11 cellular contexts compared by ENCODE assay signal in the genomic region with DNA sequence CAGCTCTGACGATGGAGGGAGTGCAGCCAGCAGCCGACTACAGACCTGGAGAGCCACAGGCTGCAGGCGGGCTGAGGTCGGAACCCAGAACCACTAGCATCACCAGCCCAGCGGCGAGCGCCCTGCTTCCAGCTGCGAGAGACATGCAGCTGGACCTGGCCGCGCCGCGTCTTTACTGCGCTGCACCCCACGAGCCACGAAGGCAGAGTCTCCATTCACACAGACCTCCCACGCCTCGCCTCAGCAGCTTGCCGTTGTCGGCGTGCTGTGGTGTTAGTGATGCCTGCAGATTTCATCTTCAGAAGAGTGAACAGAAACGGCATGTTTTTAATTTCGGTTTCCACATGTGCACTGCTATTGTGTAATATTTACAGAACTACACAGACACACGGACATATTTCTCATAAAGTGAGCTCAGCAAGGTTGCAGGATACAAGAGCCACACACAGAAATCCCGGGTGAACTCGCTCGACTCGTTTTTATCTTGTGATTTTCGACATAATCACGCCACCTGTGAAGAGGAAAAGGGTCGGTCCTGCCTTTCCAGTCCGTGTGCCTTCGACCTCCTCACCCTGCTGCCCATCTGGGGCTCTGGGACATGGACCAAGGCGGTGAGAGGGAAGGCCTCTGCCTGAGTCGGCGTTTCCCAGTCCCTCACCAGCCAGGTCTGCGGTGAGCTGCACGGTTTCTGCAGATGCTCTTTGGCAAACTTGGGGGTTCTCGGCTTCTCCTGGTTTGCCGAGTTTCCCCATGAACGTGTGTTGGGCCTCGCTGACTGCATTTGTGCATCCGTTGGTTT.
A peak's percentile ranks its signal among the peaks of the same experiment; 100 is the strongest.
DNase-seq lines count a peak whose midpoint lies in the region; ATAC-seq, FAIRE-seq and TF ChIP-seq lines count a peak whose summit lies in the region.
"Had no signal": no experiment of that assay in that cellular context is flagged by ENCODE, and none has a peak within 500 bp of the region (broad histone marks: within the 10 kb centered on the region; RNA-seq: fewer than 3 reads in every experiment).

No MANE protein-coding gene starts in this region.

- no peak overlapping the region for H3K4me3 ChIP-seq in HepG2 (replicated peaks in 1 of 3; ENCODE audit: insufficient read depth in 1 of 3, low read depth in 2 of 3, low read length in 3 of 3)
- H3K4me3 ChIP-seq in upper lobe of right lung = no peak overlapping the region
- H3K4me3 ChIP-seq: psoas muscle had no signal

- intact Hi-C loops in HepG2 (cut with micrococcal nuclease; ENCODE audit: unreplicated experiment) (no loop called here), upper lobe of right lung (cut with DNase I) (no loop called here)

- TF ChIP-seq RAD21 in HepG2 (CRISPR knock-in tag; IDR thresholded peaks at IDR 0.05) = no peak

- no peak overlapping the region for H3K27ac ChIP-seq in HepG2 (ENCODE audit: extremely low read length, insufficient read depth, low read length)
- H3K27ac ChIP-seq in upper lobe of right lung = no peak overlapping the region
- no peak overlapping the region; the same call in 1 of the 2 replicates for H3K27ac ChIP-seq in RWPE1
- H3K27ac ChIP-seq: psoas muscle had no signal

- DNase-seq in activated effector memory CD4-positive, alpha-beta T cell treated with anti-CD3 and anti-CD28 coated beads, Interleukin-2, amount 50 U/mL, for 16 hours = peak; percentile 84
- no peak for DNase-seq in activated effector memory CD4-positive, alpha-beta T cell treated with Interleukin-2 at 50 U/mL for 16 hours
- DNase-seq in activated T-cell treated with anti-CD3 and anti-CD28 coated beads for 4 hours = peak; percentile 54
- DNase-seq in HepG2 (ENCODE audit: low spot score) = no peak
- no peak for DNase-seq in upper lobe of right lung
- no peak for DNase-seq in RWPE1 (ENCODE audit: low spot score)
- DNase-seq in SKM-1 treated with dmso at 0.1 percent for 144 hours (lab: John Stamatoyannopoulos, UW; ENCODE audit: unreplicated experiment) = no peak
- no peak for DNase-seq in hepatic stellate cell (ENCODE audit: low spot score)
- DNase-seq: NCI-H748 treated with DMSO at 0.1 percent for 48 hours had no signal

- TF ChIP-seq CTCF in HepG2 (CRISPR knock-in tag; IDR thresholded peaks at IDR 0.05) (no peak), upper lobe of right lung (IDR thresholded peaks at IDR 0.05) (no peak), RWPE1 (conservative IDR thresholded peaks at IDR 0.05; ENCODE audit: low read depth) (no peak)

- no peaks in the 10 kb centered on the region for H4K20me1 ChIP-seq in HepG2 (ENCODE audit: insufficient read depth, low read length)

- H3K36me3 ChIP-seq in HepG2 (replicated peaks in 1 of 2; ENCODE audit: control insufficient read depth in 1 of 2, insufficient read depth in 2 of 2, low read length in 2 of 2) (peaks cover 5 to 13% of the 10 kb centered on the region in 2 experiments; a peak in 3 of 5 replicates), upper lobe of right lung (no peaks in the 10 kb centered on the region)

- H3K9ac ChIP-seq in HepG2 (ENCODE audit: insufficient read depth, low read depth, low read length) = no peak overlapping the region

- no peak overlapping the region for H3K4me2 ChIP-seq in HepG2 (ENCODE audit: low read depth, low read length)

- no peak for ATAC-seq in HepG2
- peak; percentile 5 for ATAC-seq in upper lobe of right lung
- ATAC-seq: psoas muscle had no signal

- TF ChIP-seq POLR2A in HepG2 (IDR thresholded peaks at IDR 0.05; ENCODE audit: insufficient read depth in 1 of 2, low read depth in 2 of 2, low read length in 2 of 2) = no peak

- in situ Hi-C loops in HepG2 (cut with HindIII; ENCODE audit: extremely low pct_ligation_motif_present, low pct_unique_long_range_greater_than_20kb) = no loop called here

- BruUV-seq in HepG2 (replicated peaks; lab: Mats Ljungman, UMichigan) = no TSS peak

- H3K79me2 ChIP-seq in HepG2 (ENCODE audit: insufficient read depth, low read length) = no peaks in the 10 kb centered on the region

- H2AFZ ChIP-seq in HepG2 (ENCODE audit: low read length) = no peak overlapping the region

- H3K9me3 ChIP-seq in HepG2 (ENCODE audit: low read length) (no peaks in the 10 kb centered on the region), upper lobe of right lung (no peaks in the 10 kb centered on the region)
- H3K9me3 ChIP-seq: psoas muscle had no signal

- CTCF ChIA-PET in HepG2 (lab: Yijun Ruan, JAX; ENCODE audit: low intra/inter-chr PET ratio, low total read pairs) = no interaction called here
- CTCF ChIA-PET in RWPE1 (lab: Yijun Ruan, JAX) = interaction anchor here (1.0 kb wide), 2 partner anchors 109 to 124 kb away, joined by 3 read pairs; no protein-coding TSS in a partner anchor

- H3K4me1 ChIP-seq in HepG2 (ENCODE audit: insufficient read depth, low read length) (peaks cover 12% of the 10 kb centered on the region), upper lobe of right lung (peaks cover 19% of the 10 kb centered on the region)

- FAIRE-seq in HepG2 (lab: Jason Lieb, UNC) = no peak
- FAIRE-seq: A204.1 had no signal

- POLR2A ChIA-PET in HepG2 (lab: Yijun Ruan, JAX) (no interaction called here), RWPE1 (lab: Yijun Ruan, JAX; ENCODE audit: low non-redundant PET) (no interaction called here)

- WGBS in HepG2 (ENCODE audit: low lambda C conversion rate) = 97% methylated on average over 40 of the region's 42 CpGs

- no peaks in the 10 kb centered on the region for H3K27me3 ChIP-seq in HepG2 (ENCODE audit: control insufficient read depth in 1 of 2, insufficient read depth in 2 of 2, low read length in 2 of 2)
- H3K27me3 ChIP-seq in upper lobe of right lung = no peaks in the 10 kb centered on the region

- no peak for TF ChIP-seq EP300 in HepG2 (IDR thresholded peaks at IDR 0.05; ENCODE audit: low read depth in 2 of 2, low read length in 2 of 2)
- no peak for TF ChIP-seq EP300 in HepG2 (CRISPR knock-in tag; IDR thresholded peaks at IDR 0.05; ENCODE audit: borderline replicate concordance)

TF ChIP-seq in HepG2, 621 proteins besides CTCF, POLR2A, EP300 and RAD21:
- TF ChIP-seq MEIS1 (CRISPR knock-in tag; IDR thresholded peaks at IDR 0.05; ENCODE audit: borderline replicate concordance) (no peak), ZNF3 (CRISPR knock-in tag; IDR thresholded peaks at IDR 0.05) (no peak), CEBPB (IDR thresholded peaks at IDR 0.05; ENCODE audit: borderline replicate concordance, low read depth, low read length) (peak; percentile 68)

Comparison
In these comparisons a context has a peak if more than half of its experiments do, and no peak if none do; other contexts are left out.
1. DNase-seq: peak in activated effector memory CD4-positive, alpha-beta T cell treated with anti-CD3 and anti-CD28 coated beads, Interleukin-2, amount 50 U/mL, for 16 hours (single experiment) and activated T-cell treated with anti-CD3 and anti-CD28 coated beads for 4 hours (single experiment); none in activated effector memory CD4-positive, alpha-beta T cell treated with Interleukin-2 at 50 U/mL for 16 hours (single experiment), HepG2 (single experiment), upper lobe of right lung (single experiment), RWPE1 (single experiment), SKM-1 treated with dmso at 0.1 percent for 144 hours (single experiment) and hepatic stellate cell (single experiment).